In the genomic region with DNA sequence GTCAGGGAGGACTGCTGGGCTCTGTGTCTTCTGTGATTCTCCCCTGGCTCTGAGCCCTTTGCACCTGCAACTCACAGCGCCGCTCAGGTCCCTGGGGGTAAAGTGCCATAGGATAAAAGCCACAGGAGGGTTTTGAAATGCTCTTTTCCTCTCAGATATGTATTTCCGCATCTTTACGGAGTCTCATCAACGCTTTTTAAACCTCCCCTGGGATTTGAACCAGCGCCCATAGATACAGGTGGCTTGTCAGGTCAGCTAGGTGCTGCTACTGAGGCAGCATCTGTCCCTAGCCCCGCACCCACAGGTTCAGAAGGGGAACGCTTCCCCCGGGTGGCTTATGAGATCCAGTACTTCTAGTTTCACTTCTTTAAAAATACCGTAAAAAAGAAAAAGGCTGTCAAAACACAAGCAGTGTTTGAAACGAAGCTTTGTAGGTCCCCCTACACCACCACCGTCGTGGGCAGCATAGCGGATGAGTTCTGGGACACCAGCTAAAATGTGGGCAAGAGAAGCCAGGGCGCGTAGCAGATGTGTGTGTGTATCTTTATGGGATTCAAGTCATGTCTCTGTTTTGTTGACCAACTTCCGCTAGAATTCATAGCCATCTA, we compare ENCODE assay signal across 11 cellular contexts.
A peak's percentile ranks its signal among the peaks of the same experiment; 100 is the strongest.
DNase-seq lines count a peak whose midpoint lies in the region; ATAC-seq, FAIRE-seq and TF ChIP-seq lines count a peak whose summit lies in the region.
"Had no signal": no experiment of that assay in that cellular context is flagged by ENCODE, and none has a peak within 500 bp of the region (broad histone marks: within the 10 kb centered on the region; RNA-seq: fewer than 3 reads in every experiment).

No MANE protein-coding gene starts in this region.

- no peak overlapping the region for H3K27ac ChIP-seq in CD4-positive, alpha-beta T cell (ENCODE audit: low read depth, low read length)
- H3K27ac ChIP-seq in SU-DHL-6 (ENCODE audit: low read depth, low read length) (peak overlapping the region; percentile 96), colonic mucosa (no peak overlapping the region), body of pancreas (no peak overlapping the region)
- H3K27ac ChIP-seq: cardiac muscle cell had no signal

- H3K4me2 ChIP-seq in SU-DHL-6 (ENCODE audit: low read depth, low read length, poor library complexity, severe bottlenecking): peak overlapping the region; percentile 73

- no peak overlapping the region for H2AFZ ChIP-seq in SU-DHL-6 (ENCODE audit: low read depth, low read length, severe bottlenecking)

- H3F3A ChIP-seq in SU-DHL-6 (ENCODE audit: insufficient read depth): peaks cover 61% of the 10 kb centered on the region

- no peak for TF ChIP-seq CTCF in CD4-positive, alpha-beta T cell (IDR thresholded peaks at IDR 0.05)
- TF ChIP-seq CTCF in SU-DHL-6 (IDR thresholded peaks at IDR 0.05; ENCODE audit: insufficient read depth, low read length, poor library complexity, severe bottlenecking): peak; percentile 13
- no peak for TF ChIP-seq CTCF in colonic mucosa (IDR thresholded peaks at IDR 0.05)
- TF ChIP-seq CTCF in body of pancreas (IDR thresholded peaks at IDR 0.05): no peak

- no peaks in the 10 kb centered on the region for H3K36me3 Mint-ChIP-seq in CD4-positive, alpha-beta T cell (ENCODE audit: low read depth)

- no peaks in the 10 kb centered on the region for H3K9me3 Mint-ChIP-seq in CD4-positive, alpha-beta T cell

- no peak for ATAC-seq in CD4-positive, alpha-beta T cell (ENCODE audit: poor library complexity)
- ATAC-seq in HG03064 (IDR thresholded peaks at IDR 0.05; ENCODE audit: low read depth, unreplicated experiment) (peak; percentile 68), body of pancreas (no peak)
- ATAC-seq: Panc1 had no signal

- peak; percentile 93 for FAIRE-seq in GM19239 (lab: Jason Lieb, UNC)

- intact Hi-C loops in CD4-positive, alpha-beta T cell (cut with DNase I, micrococcal nuclease): no loop called here
- intact Hi-C loops in colonic mucosa (cut with DNase I) (no loop called here), body of pancreas (cut with DNase I) (no loop called here)

- no peaks in the 10 kb centered on the region for H3K9me3 ChIP-seq in CD4-positive, alpha-beta T cell (ENCODE audit: control insufficient read depth, low read length)
- H3K9me3 ChIP-seq in SU-DHL-6 (ENCODE audit: insufficient read depth, low read length): no peaks in the 10 kb centered on the region
- no peaks in the 10 kb centered on the region for H3K9me3 ChIP-seq in colonic mucosa
- no peaks in the 10 kb centered on the region for H3K9me3 ChIP-seq in body of pancreas

- H3K9ac ChIP-seq in SU-DHL-6 (ENCODE audit: low read length) (peak overlapping the region; percentile 53), colonic mucosa (ENCODE audit: low read depth in 2 of 2, low read length in 2 of 2) (no peak overlapping the region)

- no peak overlapping the region for H3K27ac Mint-ChIP-seq in CD4-positive, alpha-beta T cell

- H3K9me2 ChIP-seq in SU-DHL-6 (replicated peaks; ENCODE audit: insufficient read depth, low read length): no peaks in the 10 kb centered on the region

- H4K20me1 ChIP-seq in SU-DHL-6 (ENCODE audit: low read depth, low read length): no peaks in the 10 kb centered on the region

- H3K27me3 ChIP-seq in CD4-positive, alpha-beta T cell (ENCODE audit: control insufficient read depth, insufficient read depth, low read length): no peaks in the 10 kb centered on the region
- no peaks in the 10 kb centered on the region for H3K27me3 ChIP-seq in SU-DHL-6 (ENCODE audit: low read length)
- no peaks in the 10 kb centered on the region for H3K27me3 ChIP-seq in colonic mucosa
- H3K27me3 ChIP-seq in body of pancreas: no peaks in the 10 kb centered on the region
- H3K27me3 ChIP-seq: cardiac muscle cell had no signal

- H3K4me1 ChIP-seq in colonic mucosa: no peaks in the 10 kb centered on the region
- peaks cover 9% of the 10 kb centered on the region for H3K4me1 ChIP-seq in body of pancreas

- H3K4me1 Mint-ChIP-seq in CD4-positive, alpha-beta T cell (ENCODE audit: low read depth): peaks cover 14% of the 10 kb centered on the region

- H3K4me3 ChIP-seq in SU-DHL-6 (ENCODE audit: insufficient read depth, low read length, poor library complexity, severe bottlenecking) (peak overlapping the region; percentile 10), colonic mucosa (no peak overlapping the region), body of pancreas (no peak overlapping the region)
- H3K4me3 ChIP-seq: cardiac muscle cell, lung had no signal

- no peak for DNase-seq in CD4-positive, alpha-beta T cell
- DNase-seq in GM19239 (ENCODE audit: insufficient read length, low spot score): peak; percentile 67
- no peak for DNase-seq in COLO668 (lab: John Stamatoyannopoulos, UW; ENCODE audit: unreplicated experiment)
- DNase-seq in colonic mucosa: no peak
- DNase-seq in body of pancreas: no peak
- DNase-seq in middle frontal gyrus (ENCODE audit: extremely low spot score, low spot score): no peak

- peak overlapping the region; percentile 77 for H3K4me3 Mint-ChIP-seq in CD4-positive, alpha-beta T cell

- peaks cover 69% of the 10 kb centered on the region for H3K79me2 ChIP-seq in SU-DHL-6 (ENCODE audit: insufficient read depth, low read length)

- 89 to 92% methylated on average over 16 to 17 of the region's 17 CpGs for WGBS in body of pancreas, 2 donors

- POLR2A ChIA-PET in CD4-positive, alpha-beta T cell (lab: Charles Lee): no interaction called here

- CTCF ChIA-PET in CD4-positive, alpha-beta T cell (lab: Charles Lee): no interaction called here

- TF ChIP-seq POLR2A in body of pancreas (IDR thresholded peaks at IDR 0.05): no peak

- H3K36me3 ChIP-seq in SU-DHL-6 (ENCODE audit: low read length) (no peaks in the 10 kb centered on the region), colonic mucosa (no peaks in the 10 kb centered on the region), body of pancreas (replicated peaks in 1 of 2; ENCODE audit: insufficient read depth in 1 of 2, low read depth in 2 of 2) (no peaks in the 10 kb centered on the region)
- H3K36me3 ChIP-seq: cardiac muscle cell had no signal

- no peaks in the 10 kb centered on the region for H3K27me3 Mint-ChIP-seq in CD4-positive, alpha-beta T cell
